20 cellular contexts compared by ENCODE assay signal in genomic region chr14:97028382-97028781, GRCh38.
DNase-seq lines count a peak whose midpoint lies in the region; FAIRE-seq and TF ChIP-seq lines count a peak whose summit lies in the region.
"Had no signal": no experiment of that assay in that cellular context is flagged by ENCODE, and none has a peak within 500 bp of the region (broad histone marks: within the 10 kb centered on the region; RNA-seq: fewer than 3 reads in every experiment).

No MANE protein-coding gene starts in this region.

- H2BK15ac ChIP-seq in H1 (ENCODE audit: low read length) = no peak overlapping the region

- H3K4ac ChIP-seq in H1 (replicated peaks; ENCODE audit: insufficient read length, low read depth, low read length) = no peak overlapping the region

- no peaks in the 10 kb centered on the region for H3K36me3 Mint-ChIP-seq in activated T-cell treated with anti-CD3 and anti-CD28 coated beads, Interleukin-2, amount 50 U/mL, for 24 hours (ENCODE audit: low read depth)

- TF ChIP-seq RAD21 in H1 (IDR thresholded peaks at IDR 0.05 in 1 of 2, conservative IDR thresholded peaks at IDR 0.05 in 1 of 2; ENCODE audit: low read depth in 2 of 2, low read length in 2 of 2) = no peak

- TF ChIP-seq EP300 in H1 (IDR thresholded peaks at IDR 0.05; ENCODE audit: borderline replicate concordance in 1 of 2, low read depth in 2 of 2, low read length in 2 of 2) = no peak

- H3K9me3 ChIP-seq in H1 (ENCODE audit: insufficient read depth in 2 of 2, low read depth in 1 of 2, low read length in 1 of 2) = no peaks in the 10 kb centered on the region

- no peak overlapping the region for H2AK5ac ChIP-seq in H1 (ENCODE audit: low read depth, low read length)

- no peak overlapping the region for H4K91ac ChIP-seq in H1 (replicated peaks; ENCODE audit: insufficient read length, low read length)

- no peak overlapping the region for H4K8ac ChIP-seq in H1 (ENCODE audit: extremely low read depth, insufficient read depth, low read length)

- peaks cover 4% of the 10 kb centered on the region for H3K9me3 Mint-ChIP-seq in activated T-cell treated with anti-CD3 and anti-CD28 coated beads, Interleukin-2, amount 50 U/mL, for 24 hours

- H3K18ac ChIP-seq in H1 (ENCODE audit: extremely low read depth, low read length) = no peak overlapping the region; the same call in 1 of the 2 replicates

- H3K27me3 Mint-ChIP-seq in activated T-cell treated with anti-CD3 and anti-CD28 coated beads, Interleukin-2, amount 50 U/mL, for 24 hours = peaks cover 36% of the 10 kb centered on the region

- no peak for FAIRE-seq in H1 (lab: Jason Lieb, UNC)
- FAIRE-seq: GM12878 had no signal

- H3K23me2 ChIP-seq in H1 (ENCODE audit: low read depth, low read length) = peaks cover 6% of the 10 kb centered on the region

- H3K4me2 ChIP-seq in H1 (ENCODE audit: insufficient read depth in 1 of 2, low read depth in 2 of 2, low read length in 2 of 2) = no peak overlapping the region
- H3K4me2 ChIP-seq: KMS-11 had no signal

- no peak overlapping the region for H3K56ac ChIP-seq in H1 (replicated peaks; ENCODE audit: insufficient read length, low read depth, low read length)

- no peaks in the 10 kb centered on the region for H4K20me1 ChIP-seq in H1 (replicated peaks in 1 of 2; ENCODE audit: control insufficient read depth in 1 of 2, insufficient read depth in 2 of 2, low read length in 2 of 2)

- CTCF ChIA-PET in H1 (lab: Charles Lee; ENCODE audit: partially characterized antibody) = interaction anchor here (1.1 to 1.5 kb wide), 3 partner anchors 10 to 93 kb away, joined by 3 to 5 read pairs (median 3); no protein-coding TSS in a partner anchor

- H2AFZ ChIP-seq in H1 (ENCODE audit: low read length) = no peak overlapping the region

- H4K5ac ChIP-seq in H1 (ENCODE audit: insufficient read length, low read depth, low read length) = no peak overlapping the region

- no peak for TF ChIP-seq CTCF in NB4 (IDR thresholded peaks at IDR 0.05; ENCODE audit: low read depth, low read length)
- no peak for TF ChIP-seq CTCF in H1 (IDR thresholded peaks at IDR 0.05; ENCODE audit: control extremely low read depth in 1 of 3, insufficient read depth in 1 of 3, low read depth in 1 of 3, low read length in 3 of 3)

- POLR2A ChIA-PET in H1 (lab: Charles Lee; ENCODE audit: partially characterized antibody) = no interaction called here

- H2BK120ac ChIP-seq in H1 (replicated peaks; ENCODE audit: low read depth, low read length) = no peak overlapping the region

- H3K4me1 ChIP-seq in H1 (replicated peaks in 1 of 4; ENCODE audit: control insufficient read depth in 3 of 4, insufficient read depth in 4 of 4, low read length in 3 of 4) = peaks cover 15 to 42% (median 33%) of the 10 kb centered on the region in 4 experiments

- H3K79me2 ChIP-seq in H1 (ENCODE audit: control insufficient read depth in 1 of 2, insufficient read depth in 2 of 2, low read length in 2 of 2) = no peaks in the 10 kb centered on the region

- TF ChIP-seq POLR2A in NB4 (IDR thresholded peaks at IDR 0.05; ENCODE audit: extremely low read depth, insufficient read length) (no peak), H1 (IDR thresholded peaks at IDR 0.05; ENCODE audit: control extremely low read depth in 1 of 2, low read depth in 2 of 2, low read length in 2 of 2) (no peak)

- peaks cover 6% of the 10 kb centered on the region for H3K4me1 Mint-ChIP-seq in activated T-cell treated with anti-CD3 and anti-CD28 coated beads, Interleukin-2, amount 50 U/mL, for 24 hours (ENCODE audit: low read depth)

- H3K36me3 ChIP-seq in H1 (ENCODE audit: control insufficient read depth in 2 of 4, insufficient read depth in 4 of 4, low read length in 3 of 4) = no peaks in the 10 kb centered on the region

- H2BK12ac ChIP-seq in H1 (ENCODE audit: low read depth, low read length) = no peak overlapping the region

- H3K4me3 ChIP-seq in NB4 (ENCODE audit: low read depth, low read length) (no peak overlapping the region), H1 (ENCODE audit: extremely low read depth in 1 of 4, insufficient read depth in 2 of 4, low read depth in 3 of 4, low read length in 4 of 4) (no peak overlapping the region)
- H3K4me3 ChIP-seq: GM12878, SK-N-MC had no signal

- no peak overlapping the region for H3K27ac Mint-ChIP-seq in activated T-cell treated with anti-CD3 and anti-CD28 coated beads, Interleukin-2, amount 50 U/mL, for 24 hours

- H3K14ac ChIP-seq in H1 (ENCODE audit: insufficient read length) = no peak overlapping the region

- no peak overlapping the region for H3K23ac ChIP-seq in H1 (ENCODE audit: insufficient read length)

- H2BK20ac ChIP-seq in H1 (ENCODE audit: low read length) = peak overlapping the region; percentile 67

- peaks cover 4 to 18% (median 10%) of the 10 kb centered on the region in 4 experiments; a peak in 6 of 7 replicates for H3K27me3 ChIP-seq in H1 (replicated peaks in 1 of 4; ENCODE audit: control insufficient read depth in 3 of 4, extremely low read depth in 1 of 4, insufficient read depth in 3 of 4, low read length in 3 of 4)

- H2BK5ac ChIP-seq in H1 (ENCODE audit: low read depth, low read length) = 0 out of 2 replicates have a peak overlapping the region, but pooled peaks have one; percentile 63

- 65% methylated on average over 1 of the region's 1 CpG; no CpG with 5 or more reads in 1 of the 2 experiments for WGBS in H1 (ENCODE audit: extremely low coverage in 1 of 2, insufficient coverage in 1 of 2, insufficient read length in 1 of 2, insufficient replicate concordance in 2 of 2, low coverage in 1 of 2, low lambda C conversion rate in 2 of 2, missing lambda C conversion rate in 1 of 2), 2 experiments

- no peak overlapping the region for H3K27ac ChIP-seq in H1 (ENCODE audit: low read depth, low read length)
- H3K27ac ChIP-seq: KMS-11, SK-N-MC had no signal

- peak; percentile 13 for DNase-seq in SIG-M5 treated with dmso at 0.1 percent for 504 hours (lab: John Stamatoyannopoulos, UW; ENCODE audit: unreplicated experiment)
- DNase-seq in SIG-M5 (lab: John Stamatoyannopoulos, UW) = no peak
- peak; percentile 46 for DNase-seq in NB4 (ENCODE audit: low read depth)
- DNase-seq in H1 (ENCODE audit: low read depth in 1 of 2, low spot score in 2 of 2) = no peak
- DNase-seq in activated T-cell treated with anti-CD3 and anti-CD28 coated beads, Interleukin-2, amount 50 U/mL, for 24 hours = no peak
- no peak for DNase-seq in activated effector memory CD4-positive, alpha-beta T cell treated with anti-CD3 and anti-CD28 coated beads, Interleukin-2, amount 50 U/mL, for 16 hours
- DNase-seq in stimulated activated CD4-positive, alpha-beta T cell treated with anti-CD3 and anti-CD28 coated beads, Interleukin-4, amount 100 ng/mL, for 4 hours = no peak
- no peak for DNase-seq in RPMI8226
- DNase-seq: 8988T, GOT3, NCI-H1105, NCI-H2081, NCI-H2171, NCI-H345, NCI-H524, NCI-H82, Right ventricle myocardium superior had no signal

- H3K79me1 ChIP-seq in H1 (ENCODE audit: low read depth, low read length) = no peaks in the 10 kb centered on the region

- no peak overlapping the region for H3K9ac ChIP-seq in H1 (replicated peaks in 1 of 4; ENCODE audit: extremely low read depth in 1 of 4, low read depth in 3 of 4, low read length in 3 of 4)
- H3K9ac ChIP-seq: KMS-11 had no signal

- no peak overlapping the region for H3K4me3 Mint-ChIP-seq in activated T-cell treated with anti-CD3 and anti-CD28 coated beads, Interleukin-2, amount 50 U/mL, for 24 hours

TF ChIP-seq in H1, 55 proteins besides CTCF, POLR2A, EP300 and RAD21 (continues in another document):
- no peak for TF ChIP-seq ASH2L (IDR thresholded peaks at IDR 0.05; ENCODE audit: low read length)
- TF ChIP-seq SIN3A (conservative IDR thresholded peaks at IDR 0.05 in 1 of 2, IDR thresholded peaks at IDR 0.05 in 1 of 2; ENCODE audit: low read depth in 1 of 2, low read length in 2 of 2) = no peak
- no peak for TF ChIP-seq KDM1A (IDR thresholded peaks at IDR 0.05; ENCODE audit: borderline replicate concordance, low read length)
- TF ChIP-seq EZH2 (IDR thresholded peaks at IDR 0.05; ENCODE audit: low read depth, low read length, severe bottlenecking) = no peak
- TF ChIP-seq RBBP5 (IDR thresholded peaks at IDR 0.05; ENCODE audit: borderline replicate concordance, low read depth, low read length) = no peak
- no peak for TF ChIP-seq SRF (IDR thresholded peaks at IDR 0.05; ENCODE audit: low read depth, low read length)
- TF ChIP-seq SUZ12 (IDR thresholded peaks at IDR 0.05; ENCODE audit: low read length) = no peak

Comparison
In these comparisons a context has a peak if more than half of its experiments do, and no peak if none do; other contexts are left out.
1. DNase-seq: peak in SIG-M5 treated with dmso at 0.1 percent for 504 hours (single experiment) and NB4 (single experiment); none in SIG-M5 (single experiment), H1 (0 of 2), activated T-cell treated with anti-CD3 and anti-CD28 coated beads, Interleukin-2, amount 50 U/mL, for 24 hours (single experiment), activated effector memory CD4-positive, alpha-beta T cell treated with anti-CD3 and anti-CD28 coated beads, Interleukin-2, amount 50 U/mL, for 16 hours (single experiment), stimulated activated CD4-positive, alpha-beta T cell treated with anti-CD3 and anti-CD28 coated beads, Interleukin-4, amount 100 ng/mL, for 4 hours (0 of 2) and RPMI8226 (single experiment).